Comparison of ENCODE assay signal across 8 cellular contexts in the genomic region with DNA sequence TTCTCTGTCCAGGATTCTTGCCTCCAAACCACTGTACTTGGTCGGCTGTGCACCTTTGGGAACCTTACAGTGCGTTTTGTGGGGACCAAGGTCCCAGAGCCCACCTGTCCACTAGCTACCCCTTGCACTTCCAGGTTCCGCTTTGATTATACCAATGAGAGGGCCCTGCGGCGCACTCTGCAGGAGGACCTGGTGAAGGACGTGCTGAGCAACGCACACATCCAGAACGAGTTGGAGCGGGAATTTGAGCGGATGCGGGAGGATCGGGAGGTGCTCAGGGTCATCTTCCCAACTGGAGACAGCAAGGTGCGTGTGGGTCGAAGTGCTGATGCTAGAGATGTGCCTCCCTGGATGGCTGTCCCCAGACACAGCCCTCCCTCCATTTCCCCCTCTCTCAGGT. TPM values are rescaled to one million over a fixed set of nuclear protein-coding genes. Genes with fewer than 3 reads are reported as not detected.
DNase-seq lines count a peak whose midpoint lies in the region; ATAC-seq and TF ChIP-seq lines count a peak whose summit lies in the region.
"Had no signal": no experiment of that assay in that cellular context is flagged by ENCODE, and none has a peak within 500 bp of the region (broad histone marks: within the 10 kb centered on the region; RNA-seq: fewer than 3 reads in every experiment).

No MANE protein-coding gene starts in this region.

- TF ChIP-seq CTCF in GM23338 (conservative IDR thresholded peaks at IDR 0.05; ENCODE audit: low read depth in 2 of 2): peak; percentile 52 to 78
- TF ChIP-seq CTCF in epithelial cell of proximal tubule (conservative IDR thresholded peaks at IDR 0.05; ENCODE audit: low read depth, low read length): peak; percentile 40

- peaks cover 94% of the 10 kb centered on the region for H3K36me3 Mint-ChIP-seq in GM23338 (ENCODE audit: low read depth)

- H3K4me1 Mint-ChIP-seq in GM23338: no peaks in the 10 kb centered on the region

- no peak overlapping the region for H2AFZ ChIP-seq in GM23338

- H3K27me3 ChIP-seq in GM23338 (ENCODE audit: insufficient read depth): no peaks in the 10 kb centered on the region

- peak; percentile 91 for ATAC-seq in GM23338
- ATAC-seq in esophagus mucosa: no peak
- ATAC-seq in GM21447 (IDR thresholded peaks at IDR 0.05; ENCODE audit: unreplicated experiment): no peak
- no peak for ATAC-seq in GM18502 (IDR thresholded peaks at IDR 0.05; ENCODE audit: poor library complexity, unreplicated experiment)

- no peak overlapping the region for H3K4me2 ChIP-seq in GM23338

- no peaks in the 10 kb centered on the region for H3K9me2 ChIP-seq in GM23338 (ENCODE audit: insufficient read depth)

- H3K36me3 ChIP-seq in GM23338 (ENCODE audit: insufficient read depth): peaks cover 78% of the 10 kb centered on the region

- peaks cover 2% of the 10 kb centered on the region for H3K27me3 Mint-ChIP-seq in GM23338 (ENCODE audit: insufficient read depth, low read depth, poor library complexity)

- no peak overlapping the region for H3K27ac Mint-ChIP-seq in GM23338

- no peaks in the 10 kb centered on the region for H3K9me3 Mint-ChIP-seq in GM23338

- H3K4me3 ChIP-seq in GM23338 (no peak overlapping the region), epithelial cell of proximal tubule (ENCODE audit: low read depth, low read length) (no peak overlapping the region)

- H3K4me1 ChIP-seq in GM23338 (ENCODE audit: insufficient read depth): no peaks in the 10 kb centered on the region

- peaks cover 7% of the 10 kb centered on the region; the same call in 1 of the 2 replicates for H3F3A ChIP-seq in GM23338 (replicated peaks; ENCODE audit: low read depth)

- peak; percentile 30 for DNase-seq in ACHN
- peak; percentile 78 for DNase-seq in GM23338 (ENCODE audit: low spot score)
- no peak for DNase-seq in epithelial cell of proximal tubule (ENCODE audit: low read depth)
- DNase-seq: activated CD8-positive, alpha-beta memory T cell treated with anti-CD3 and anti-CD28 coated beads, Interleukin-2, amount 50 U/mL, for 4 hours; DMS79 had no signal

- no peak overlapping the region for H3K4me3 Mint-ChIP-seq in GM23338

- H3K27ac ChIP-seq in GM23338 (ENCODE audit: low read depth): no peak overlapping the region

- in situ Hi-C loops in ACHN (cut with HindIII; ENCODE audit: low pct_ligation_motif_present, low pct_unique_long_range_greater_than_20kb, low sequenced_read_pairs): no loop called here

- H3K79me2 ChIP-seq in GM23338 (replicated peaks; ENCODE audit: insufficient read depth): no peaks in the 10 kb centered on the region; the same call in 1 of the 2 replicates

- H4K20me1 ChIP-seq in GM23338 (replicated peaks; ENCODE audit: insufficient read depth): peaks cover 8% of the 10 kb centered on the region; the same call in 1 of the 2 replicates

TF ChIP-seq in GM23338, 12 proteins besides CTCF, POLR2A, EP300 and RAD21 (continues in another document):
- TF ChIP-seq NANOG (IDR thresholded peaks at IDR 0.05; ENCODE audit: borderline replicate concordance) (no peak), CREB1 (CRISPR knock-in tag; IDR thresholded peaks at IDR 0.05; ENCODE audit: low read depth) (no peak), ZNF114 (CRISPR knock-in tag; IDR thresholded peaks at IDR 0.05) (no peak), JUNB (IDR thresholded peaks at IDR 0.05; ENCODE audit: unreplicated experiment) (no peak)
- TF ChIP-seq, protein P1, sequence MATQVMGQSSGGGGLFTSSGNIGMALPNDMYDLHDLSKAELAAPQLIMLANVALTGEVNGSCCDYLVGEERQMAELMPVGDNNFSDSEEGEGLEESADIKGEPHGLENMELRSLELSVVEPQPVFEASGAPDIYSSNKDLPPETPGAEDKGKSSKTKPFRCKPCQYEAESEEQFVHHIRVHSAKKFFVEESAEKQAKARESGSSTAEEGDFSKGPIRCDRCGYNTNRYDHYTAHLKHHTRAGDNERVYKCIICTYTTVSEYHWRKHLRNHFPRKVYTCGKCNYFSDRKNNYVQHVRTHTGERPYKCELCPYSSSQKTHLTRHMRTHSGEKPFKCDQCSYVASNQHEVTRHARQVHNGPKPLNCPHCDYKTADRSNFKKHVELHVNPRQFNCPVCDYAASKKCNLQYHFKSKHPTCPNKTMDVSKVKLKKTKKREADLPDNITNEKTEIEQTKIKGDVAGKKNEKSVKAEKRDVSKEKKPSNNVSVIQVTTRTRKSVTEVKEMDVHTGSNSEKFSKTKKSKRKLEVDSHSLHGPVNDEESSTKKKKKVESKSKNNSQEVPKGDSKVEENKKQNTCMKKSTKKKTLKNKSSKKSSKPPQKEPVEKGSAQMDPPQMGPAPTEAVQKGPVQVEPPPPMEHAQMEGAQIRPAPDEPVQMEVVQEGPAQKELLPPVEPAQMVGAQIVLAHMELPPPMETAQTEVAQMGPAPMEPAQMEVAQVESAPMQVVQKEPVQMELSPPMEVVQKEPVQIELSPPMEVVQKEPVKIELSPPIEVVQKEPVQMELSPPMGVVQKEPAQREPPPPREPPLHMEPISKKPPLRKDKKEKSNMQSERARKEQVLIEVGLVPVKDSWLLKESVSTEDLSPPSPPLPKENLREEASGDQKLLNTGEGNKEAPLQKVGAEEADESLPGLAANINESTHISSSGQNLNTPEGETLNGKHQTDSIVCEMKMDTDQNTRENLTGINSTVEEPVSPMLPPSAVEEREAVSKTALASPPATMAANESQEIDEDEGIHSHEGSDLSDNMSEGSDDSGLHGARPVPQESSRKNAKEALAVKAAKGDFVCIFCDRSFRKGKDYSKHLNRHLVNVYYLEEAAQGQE (IDR thresholded peaks at IDR 0.05; ENCODE audit: unreplicated experiment): no peak

RNA-seq across cellular contexts. Expression of a gene that starts 18.8 kb away (rescaled TPM):
- total RNA-seq in GM23338 (2014; rRNA removed; shearing (Covaris generic)): 136 and 151 TPM in 2 replicates
- polyA plus RNA-seq in GM23338 (2016; fragmentation: Nextera tagmentation; extraction: Ambion mirVana): 56.8 and 58.1 TPM in 2 replicates
- 30.3 and 30.5 TPM in 2 replicates for total RNA-seq in epithelial cell of proximal tubule
- total RNA-seq in esophagus mucosa: 116 TPM

RNA-seq across cellular contexts. Expression of a gene that starts 21.7 kb away (rescaled TPM):
- total RNA-seq in GM23338 (2014; rRNA removed; shearing (Covaris generic)): not detected in 2 replicates
- 0.16 TPM in 1 of 2 replicates, not detected in the other for polyA plus RNA-seq in GM23338 (2016; fragmentation: Nextera tagmentation; extraction: Ambion mirVana)
- total RNA-seq in epithelial cell of proximal tubule (not detected in 2 replicates), esophagus mucosa (not detected)

RNA-seq across cellular contexts. Expression of a gene that starts 23.6 kb away (rescaled TPM):
- total RNA-seq in GM23338 (2014; rRNA removed; shearing (Covaris generic)): 6.9 and 11.2 TPM in 2 replicates
- 3.6 and 4.2 TPM in 2 replicates for polyA plus RNA-seq in GM23338 (2016; fragmentation: Nextera tagmentation; extraction: Ambion mirVana)
- 17.9 and 24.6 TPM in 2 replicates for total RNA-seq in epithelial cell of proximal tubule
- 21.0 TPM for total RNA-seq in esophagus mucosa

RNA-seq across cellular contexts. Expression of a gene that starts 45.9 kb away (rescaled TPM):
- 1.6 and 6.0 TPM in 2 replicates for total RNA-seq in GM23338 (2014; rRNA removed; shearing (Covaris generic))
- polyA plus RNA-seq in GM23338 (2016; fragmentation: Nextera tagmentation; extraction: Ambion mirVana): 3.5 and 5.1 TPM in 2 replicates
- 25.2 and 31.8 TPM in 2 replicates for total RNA-seq in epithelial cell of proximal tubule
- total RNA-seq in esophagus mucosa: 2.7 TPM

RNA-seq across cellular contexts. Expression of a gene that starts 55.6 kb away (rescaled TPM):
- total RNA-seq in GM23338 (2014; rRNA removed; shearing (Covaris generic)): 1.5 TPM in 1 of 2 replicates, not detected in the other
- 1.9 and 2.2 TPM in 2 replicates for polyA plus RNA-seq in GM23338 (2016; fragmentation: Nextera tagmentation; extraction: Ambion mirVana)
- total RNA-seq in epithelial cell of proximal tubule (5.2 and 6.4 TPM in 2 replicates), esophagus mucosa (6.4 TPM)
